Comparison of ENCODE assay signal across 16 cellular contexts in genomic region chr6:38571721-38572120, GRCh38.
A peak's percentile ranks its signal among the peaks of the same experiment; 100 is the strongest.
DNase-seq lines count a peak whose midpoint lies in the region; ATAC-seq, FAIRE-seq and TF ChIP-seq lines count a peak whose summit lies in the region.
"Had no signal": no experiment of that assay in that cellular context is flagged by ENCODE, and none has a peak within 500 bp of the region (broad histone marks: within the 10 kb centered on the region; RNA-seq: fewer than 3 reads in every experiment).

No MANE protein-coding gene starts in this region.

- peak overlapping the region; percentile 85 for H3K27ac Mint-ChIP-seq in CD8-positive, alpha-beta T cell
- H3K27ac Mint-ChIP-seq in activated naive CD4-positive, alpha-beta T cell treated with anti-CD3 and anti-CD28 coated beads, Interleukin-2, amount 50 U/mL, for 72 hours, result peak overlapping the region; percentile 68 to 95
- H3K27ac Mint-ChIP-seq in naive thymus-derived CD4-positive, alpha-beta T cell, result peak overlapping the region; percentile 86 to 96 (median 94)

- no peak overlapping the region for H3K4me3 ChIP-seq in CD8-positive, alpha-beta T cell (ENCODE audit: low read depth, low read length)
- no peak overlapping the region for H3K4me3 ChIP-seq in naive thymus-derived CD4-positive, alpha-beta T cell (ENCODE audit: low read length)
- H3K4me3 ChIP-seq: lower lobe of right lung, SJSA1 had no signal

- POLR2A ChIA-PET in CD8-positive, alpha-beta T cell (lab: Charles Lee), result interaction anchor here (1.0 kb wide), 1 partner anchor 68 kb away, joined by 3 read pairs; the partner anchor contains the start of gene BTBD9
- POLR2A ChIA-PET in naive thymus-derived CD4-positive, alpha-beta T cell (lab: Charles Lee), result interaction anchor here (1.7 kb wide), 1 partner anchor 68 kb away, joined by 10 read pairs; the partner anchor contains the start of gene BTBD9

- CTCF ChIA-PET in CD8-positive, alpha-beta T cell (lab: Charles Lee), result no interaction called here
- CTCF ChIA-PET in naive thymus-derived CD4-positive, alpha-beta T cell (lab: Charles Lee), result interaction anchor here (0.5 to 0.6 kb wide), 2 partner anchors 11 to 542 kb away, joined by 3 read pairs; no protein-coding TSS in a partner anchor

- H3K27me3 Mint-ChIP-seq in CD8-positive, alpha-beta T cell (ENCODE audit: low read depth), result no peaks in the 10 kb centered on the region
- H3K27me3 Mint-ChIP-seq in naive thymus-derived CD4-positive, alpha-beta T cell, result peaks cover 0 to 2% (median 0%) of the 10 kb centered on the region in 5 donors

- no peaks in the 10 kb centered on the region for H3K36me3 ChIP-seq in CD8-positive, alpha-beta T cell (ENCODE audit: insufficient read depth, low read length)
- H3K36me3 ChIP-seq in naive thymus-derived CD4-positive, alpha-beta T cell (ENCODE audit: control insufficient read depth in 2 of 3, insufficient read depth in 3 of 3, low read length in 3 of 3), result peaks cover 0 to 8% (median 0%) of the 10 kb centered on the region in 3 experiments
- H3K36me3 ChIP-seq: SJSA1 had no signal

- no peak for ATAC-seq in CD8-positive, alpha-beta T cell
- ATAC-seq in activated naive CD4-positive, alpha-beta T cell treated with anti-CD3 and anti-CD28 coated beads, Interleukin-2, amount 50 U/mL, for 72 hours, result peak; percentile 31 to 47
- peak; percentile 16 for ATAC-seq in naive thymus-derived CD4-positive, alpha-beta T cell
- no peak for ATAC-seq in GM21723 (IDR thresholded peaks at IDR 0.05; ENCODE audit: unreplicated experiment)
- ATAC-seq: foreskin keratinocyte had no signal

- no peak for TF ChIP-seq CTCF in CD8-positive, alpha-beta T cell (IDR thresholded peaks at IDR 0.05)

- intact Hi-C loops in CD8-positive, alpha-beta T cell (cut with DNase I, micrococcal nuclease), result loop anchor here (1.0 to 10.0 kb wide), 3 partner anchors 67 to 757 kb away; partner anchors contain the start of genes BTBD9 (in 2 of the 2) and ZFAND3 (in 1 of the 2)
- intact Hi-C loops in naive thymus-derived CD4-positive, alpha-beta T cell (cut with micrococcal nuclease), result loop anchor here (1.0 to 5.0 kb wide), 7 partner anchors 68 to 873 kb away; partner anchors contain the start of genes BTBD9 (in 2 of the 2), GLO1 (in 2 of the 2) and SAYSD1 (in 2 of the 2)

- no peaks in the 10 kb centered on the region for H3K9me3 ChIP-seq in CD8-positive, alpha-beta T cell (ENCODE audit: low read length)
- no peaks in the 10 kb centered on the region for H3K9me3 ChIP-seq in naive thymus-derived CD4-positive, alpha-beta T cell (ENCODE audit: control insufficient read depth in 2 of 3, low read length in 3 of 3)
- H3K9me3 ChIP-seq: lower lobe of right lung, SJSA1 had no signal

- FAIRE-seq in H54 (lab: Jason Lieb, UNC), result peak; percentile 70
- FAIRE-seq: HTR-8/SVneo had no signal

- peaks cover 7% of the 10 kb centered on the region for H3K4me1 ChIP-seq in CD8-positive, alpha-beta T cell (ENCODE audit: insufficient read depth, low read length)
- H3K4me1 ChIP-seq in naive thymus-derived CD4-positive, alpha-beta T cell (ENCODE audit: control insufficient read depth in 2 of 2, insufficient read depth in 2 of 2, low read length in 2 of 2), result peaks cover 7 to 8% of the 10 kb centered on the region in 2 donors
- H3K4me1 ChIP-seq: SJSA1 had no signal

- H3K27ac ChIP-seq in CD8-positive, alpha-beta T cell (ENCODE audit: low read depth, low read length), result peak overlapping the region; percentile 24
- H3K27ac ChIP-seq in naive thymus-derived CD4-positive, alpha-beta T cell (ENCODE audit: low read depth, low read length), result peak overlapping the region; percentile 62
- H3K27ac ChIP-seq: C4-2B, foreskin keratinocyte, lower lobe of right lung, SJSA1 had no signal

- no peaks in the 10 kb centered on the region for H3K9me3 Mint-ChIP-seq in CD8-positive, alpha-beta T cell
- H3K9me3 Mint-ChIP-seq in activated naive CD4-positive, alpha-beta T cell treated with anti-CD3 and anti-CD28 coated beads, Interleukin-2, amount 50 U/mL, for 72 hours, result no peaks in the 10 kb centered on the region
- H3K9me3 Mint-ChIP-seq in naive thymus-derived CD4-positive, alpha-beta T cell, result no peaks in the 10 kb centered on the region

- peaks cover 42% of the 10 kb centered on the region for H3K36me3 Mint-ChIP-seq in CD8-positive, alpha-beta T cell
- peaks cover 5% of the 10 kb centered on the region in 2 donors for H3K36me3 Mint-ChIP-seq in activated naive CD4-positive, alpha-beta T cell treated with anti-CD3 and anti-CD28 coated beads, Interleukin-2, amount 50 U/mL, for 72 hours
- peaks cover 8 to 36% (median 32%) of the 10 kb centered on the region in 5 donors for H3K36me3 Mint-ChIP-seq in naive thymus-derived CD4-positive, alpha-beta T cell

- peaks cover 21% of the 10 kb centered on the region for H3K4me1 Mint-ChIP-seq in CD8-positive, alpha-beta T cell (ENCODE audit: low read depth)
- H3K4me1 Mint-ChIP-seq in naive thymus-derived CD4-positive, alpha-beta T cell, result peaks cover 19 to 32% (median 24%) of the 10 kb centered on the region in 7 donors

- TF ChIP-seq POLR2A in H54 (IDR thresholded peaks at IDR 0.05; ENCODE audit: low read depth, low read length), result no peak

- no peak for DNase-seq in CD8-positive, alpha-beta T cell
- DNase-seq in H54 (ENCODE audit: insufficient read length, low spot score) (no peak), NCI-H2171 treated with DMSO at 0.1 percent for 48 hours (lab: John Stamatoyannopoulos, UW) (no peak), AG08395 (ENCODE audit: low spot score) (no peak)
- DNase-seq in activated naive CD4-positive, alpha-beta T cell treated with anti-CD3 and anti-CD28 coated beads, Interleukin-2, amount 50 U/mL, for 72 hours (ENCODE audit: low spot score in 2 of 2), result no peak
- DNase-seq in naive thymus-derived CD4-positive, alpha-beta T cell, result no peak
- DNase-seq: amygdala, foreskin keratinocyte, GOT3, lower lobe of right lung, NCI-H187, NCI-H510A treated with DMSO at 0.1 percent for 48 hours had no signal

- H3K4me3 Mint-ChIP-seq in CD8-positive, alpha-beta T cell, result peak overlapping the region; percentile 69
- peak overlapping the region; percentile 58 to 86 (median 74) for H3K4me3 Mint-ChIP-seq in naive thymus-derived CD4-positive, alpha-beta T cell

- no peaks in the 10 kb centered on the region for H3K27me3 ChIP-seq in CD8-positive, alpha-beta T cell (ENCODE audit: insufficient read depth, low read length)
- H3K27me3 ChIP-seq in naive thymus-derived CD4-positive, alpha-beta T cell (ENCODE audit: control insufficient read depth in 2 of 2, insufficient read depth in 2 of 2, low read length in 2 of 2), result no peaks in the 10 kb centered on the region
- H3K27me3 ChIP-seq: foreskin keratinocyte, SJSA1 had no signal

Comparison
In these comparisons a context has a peak if more than half of its experiments do, and no peak if none do; other contexts are left out.
1. ATAC-seq: peak in activated naive CD4-positive, alpha-beta T cell treated with anti-CD3 and anti-CD28 coated beads, Interleukin-2, amount 50 U/mL, for 72 hours (2 of 2) and naive thymus-derived CD4-positive, alpha-beta T cell (single experiment); none in CD8-positive, alpha-beta T cell (single experiment) and GM21723 (single experiment).
2. Peak in every context shown above with its lines, with median percentiles within 50 percentile points of each other: H3K27ac Mint-ChIP-seq.